Comparison of ENCODE assay signal across 11 cellular contexts in genomic region chr17:35541434-35541833, GRCh38. TPM values are rescaled to one million over a fixed set of nuclear protein-coding genes. Genes with fewer than 3 reads are reported as not detected.
DNase-seq lines count a peak whose midpoint lies in the region; ATAC-seq and TF ChIP-seq lines count a peak whose summit lies in the region.
"Had no signal": no experiment of that assay in that cellular context is flagged by ENCODE, and none has a peak within 500 bp of the region (broad histone marks: within the 10 kb centered on the region; RNA-seq: fewer than 3 reads in every experiment).

No MANE protein-coding gene starts in this region.

- peak overlapping the region; percentile 62 for H3K4me3 ChIP-seq in BLaER1
- peak overlapping the region; percentile 47 for H3K4me3 ChIP-seq in HL-60 (replicated peaks; ENCODE audit: insufficient read depth, low read length)

- DNase-seq in HL-60 (ENCODE audit: low read depth in 1 of 2, low spot score in 1 of 2) (no peak), naive B cell (no peak), HCEC 1CT (no peak), DMS53 (lab: John Stamatoyannopoulos, UW) (no peak), iPS-NIHi11 (ENCODE audit: low spot score) (no peak)
- DNase-seq in activated naive CD8-positive, alpha-beta T cell treated with anti-CD3 and anti-CD28 coated beads for 36 hours = no peak

- no peaks in the 10 kb centered on the region for H3K27me3 ChIP-seq in BLaER1
- no peaks in the 10 kb centered on the region for H3K27me3 ChIP-seq in HL-60 (ENCODE audit: insufficient read depth, poor library complexity, severe bottlenecking)

- H3K9me3 ChIP-seq in BLaER1 = no peaks in the 10 kb centered on the region

- H3K4me1 Mint-ChIP-seq in activated naive CD8-positive, alpha-beta T cell treated with anti-CD3 and anti-CD28 coated beads for 36 hours = peaks cover 60% of the 10 kb centered on the region
- H3K4me1 Mint-ChIP-seq in naive B cell = peaks cover 23 to 35% (median 34%) of the 10 kb centered on the region in 3 donors

- H3K4me3 Mint-ChIP-seq in activated naive CD8-positive, alpha-beta T cell treated with anti-CD3 and anti-CD28 coated beads for 36 hours = peak overlapping the region; percentile 82
- H3K4me3 Mint-ChIP-seq in naive B cell = peak overlapping the region; percentile 85 to 99 (median 94)
- H3K4me3 Mint-ChIP-seq: type B pancreatic cell had no signal

- H3K27ac Mint-ChIP-seq in activated naive CD8-positive, alpha-beta T cell treated with anti-CD3 and anti-CD28 coated beads for 36 hours = peak overlapping the region; percentile 99
- H3K27ac Mint-ChIP-seq in naive B cell = peak overlapping the region in 4 of 6 donors; percentile 71 to 97 (median 93)
- H3K27ac Mint-ChIP-seq: type B pancreatic cell had no signal

- H3K4me1 ChIP-seq in BLaER1 = peaks cover 74% of the 10 kb centered on the region

- H3K27ac ChIP-seq in BLaER1 (peak overlapping the region; percentile 94), HL-60 (replicated peaks) (peak overlapping the region; percentile 92)

- no peaks in the 10 kb centered on the region for H4K20me1 ChIP-seq in BLaER1

- peak overlapping the region; percentile 81 for H3K9ac ChIP-seq in BLaER1

- H3K27me3 Mint-ChIP-seq in activated naive CD8-positive, alpha-beta T cell treated with anti-CD3 and anti-CD28 coated beads for 36 hours = no peaks in the 10 kb centered on the region
- no peaks in the 10 kb centered on the region for H3K27me3 Mint-ChIP-seq in naive B cell

- ATAC-seq in naive B cell (ENCODE audit: low read depth in 2 of 2) (no peak), GM18873 (IDR thresholded peaks at IDR 0.05; ENCODE audit: low FRiP score, unreplicated experiment) (no peak)

- TF ChIP-seq CTCF in HL-60 (IDR thresholded peaks at IDR 0.05; ENCODE audit: insufficient read depth, low read length) = no peak

- no peaks in the 10 kb centered on the region for H3K9me3 Mint-ChIP-seq in activated naive CD8-positive, alpha-beta T cell treated with anti-CD3 and anti-CD28 coated beads for 36 hours
- no peaks in the 10 kb centered on the region for H3K9me3 Mint-ChIP-seq in naive B cell
- H3K9me3 Mint-ChIP-seq: type B pancreatic cell had no signal

- no peaks in the 10 kb centered on the region for H3K36me3 ChIP-seq in BLaER1

- H3K36me3 Mint-ChIP-seq in activated naive CD8-positive, alpha-beta T cell treated with anti-CD3 and anti-CD28 coated beads for 36 hours = peaks cover 7% of the 10 kb centered on the region
- no peaks in the 10 kb centered on the region for H3K36me3 Mint-ChIP-seq in naive B cell
- H3K36me3 Mint-ChIP-seq: type B pancreatic cell had no signal

- H3K4me2 ChIP-seq in BLaER1 = peak overlapping the region; percentile 81

RNA-seq across cellular contexts. Expression of gene SLFN12L, which starts 4.0 kb away (rescaled TPM):
- total RNA-seq in activated naive CD8-positive, alpha-beta T cell treated with anti-CD3 and anti-CD28 coated beads for 36 hours = 10 to 100 TPM; 32.6 to 35.9 TPM
- polyA plus RNA-seq in naive B cell (ENCODE audit: low read depth in 6 of 6) = under 1 TPM in 4 of 6 donors, not detected in 2; 0.09 to 0.23 (median 0.18) TPM
- total RNA-seq: LHCN-M2 had no signal

RNA-seq across cellular contexts. Expression of gene SLFN14, which starts 19.2 kb away (rescaled TPM):
- under 1 TPM; 0.10 to 0.14 TPM for total RNA-seq in activated naive CD8-positive, alpha-beta T cell treated with anti-CD3 and anti-CD28 coated beads for 36 hours
- polyA plus RNA-seq in naive B cell (ENCODE audit: low read depth in 6 of 6) = under 1 TPM in 2 of 6 donors, not detected in 4; 0.09 to 0.36 TPM
- total RNA-seq: LHCN-M2 had no signal
- polyA plus RNA-seq: keratinocyte had no signal

RNA-seq across cellular contexts. Expression of gene PEX12, which starts 36.9 kb away (rescaled TPM):
- 1 to 10 TPM; 6.6 to 6.9 TPM for total RNA-seq in activated naive CD8-positive, alpha-beta T cell treated with anti-CD3 and anti-CD28 coated beads for 36 hours
- polyA plus RNA-seq in naive B cell (ENCODE audit: low read depth in 6 of 6) = 1 to 10 TPM; 1.6 to 2.6 (median 2.4) TPM

RNA-seq across cellular contexts. Expression of gene AP2B1, which starts 45.7 kb away (rescaled TPM):
- total RNA-seq in activated naive CD8-positive, alpha-beta T cell treated with anti-CD3 and anti-CD28 coated beads for 36 hours = 100 to 1,000 TPM; 147 to 150 TPM
- 10 to 100 TPM; 34.1 to 52.1 (median 40.8) TPM for polyA plus RNA-seq in naive B cell (ENCODE audit: low read depth in 6 of 6)
